ENCODE assay signal across 20 cellular contexts in genomic region chr1:25959626-25960025, GRCh38.
"Had no signal": no experiment of that assay in that cellular context is flagged by ENCODE, and none has a peak within 500 bp of the region (broad histone marks: within the 10 kb centered on the region; RNA-seq: fewer than 3 reads in every experiment).

No MANE protein-coding gene starts in this region.

- H3K9me3 Mint-ChIP-seq: activated CD4-positive, alpha-beta T cell treated with anti-CD3 and anti-CD28 coated beads, Interleukin-2, amount 10 ng/mL, durations not matched to agents 24 days and 14 days had no signal

- H3K27me3 Mint-ChIP-seq: activated B cell treated with CpG ODN at 0.5 μM for 24 hours; activated CD4-positive, alpha-beta T cell treated with anti-CD3 and anti-CD28 coated beads, Interleukin-2, amount 10 ng/mL, durations not matched to agents 24 days and 14 days; progenitor cell of endocrine pancreas had no signal

- DNase-seq: activated B cell treated with CpG ODN at 0.5 μM for 24 hours; activated CD4-positive, alpha-beta T cell treated with anti-CD3 and anti-CD28 coated beads, Interleukin-2, amount 10 ng/mL, durations not matched to agents 24 days and 14 days; activated CD8-positive, alpha-beta T cell treated with anti-CD3 and anti-CD28 coated beads, Interleukin-2, amount 10 ng/mL, durations not matched to agents 7 days and 5 days; activated T-cell treated with anti-CD3 and anti-CD28 coated beads, Interleukin-2, amount 50 U/mL, for 4 hours; amniotic stem cell; dermis blood vessel endothelial cell; effector memory CD4-positive, alpha-beta T cell; foreskin melanocyte; glutamatergic neuron; hippocampal formation; islet precursor cell; left colon; stimulated activated naive CD4-positive, alpha-beta T cell treated with Interleukin-2 at 50 U/mL for 16 hours; thyroid gland had no signal

- H3K4me1 ChIP-seq: thyroid gland had no signal

- ATAC-seq: activated CD8-positive, alpha-beta T cell treated with anti-CD3 and anti-CD28 coated beads, Interleukin-2, amount 10 ng/mL, durations not matched to agents 7 days and 5 days; activated naive CD4-positive, alpha-beta T cell treated with anti-CD3 and anti-CD28 coated beads, Interleukin-2, amount 50 U/mL, for 72 hours; activated T-cell treated with anti-CD3 and anti-CD28 coated beads, Interleukin-2, amount 50 U/mL, for 4 hours; left colon had no signal

- H3K27ac ChIP-seq: cardiac muscle cell, esophagus muscularis mucosa, thyroid gland had no signal

- H3K9me3 ChIP-seq: esophagus muscularis mucosa, thyroid gland had no signal

- H3K27ac Mint-ChIP-seq: activated B cell treated with CpG ODN at 0.5 μM for 24 hours; activated CD4-positive, alpha-beta T cell treated with anti-CD3 and anti-CD28 coated beads, Interleukin-2, amount 10 ng/mL, durations not matched to agents 24 days and 14 days; activated CD8-positive, alpha-beta T cell treated with anti-CD3 and anti-CD28 coated beads, Interleukin-2, amount 10 ng/mL, durations not matched to agents 7 days and 5 days had no signal

- H3K4me1 Mint-ChIP-seq: activated B cell treated with CpG ODN at 0.5 μM for 24 hours, neural crest cell had no signal

- H3K27me3 ChIP-seq: cardiac muscle cell, esophagus muscularis mucosa, thyroid gland had no signal

- H3K4me3 Mint-ChIP-seq: activated B cell treated with CpG ODN at 0.5 μM for 24 hours; activated CD4-positive, alpha-beta T cell treated with anti-CD3 and anti-CD28 coated beads, Interleukin-2, amount 10 ng/mL, durations not matched to agents 24 days and 14 days; activated CD8-positive, alpha-beta T cell treated with anti-CD3 and anti-CD28 coated beads, Interleukin-2, amount 10 ng/mL, durations not matched to agents 7 days and 5 days; activated T-cell treated with anti-CD3 and anti-CD28 coated beads, Interleukin-2, amount 50 U/mL, for 4 hours; neural crest cell had no signal

- H3K4me3 ChIP-seq: cardiac muscle cell, esophagus muscularis mucosa, lung, thyroid gland had no signal
